Comparison of ENCODE assay signal across 21 cellular contexts in the genomic region with DNA sequence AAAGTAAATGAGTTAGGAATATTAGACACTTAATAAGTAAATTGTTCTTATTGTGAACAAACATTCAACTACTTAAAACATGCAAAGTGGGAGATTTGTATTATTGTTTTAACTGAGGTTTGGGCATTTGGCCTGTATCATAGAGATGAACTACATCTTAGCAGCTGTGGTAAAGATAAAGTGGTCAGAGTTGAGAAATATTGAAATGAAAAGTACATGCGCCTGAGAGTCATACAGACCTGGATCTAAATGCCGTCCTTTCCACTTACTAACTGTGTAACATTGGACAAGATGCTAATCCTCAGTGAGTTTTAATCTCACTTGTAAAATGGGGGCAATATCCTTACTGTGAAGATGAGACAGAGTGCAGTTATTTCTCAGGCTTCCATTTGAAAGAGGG.
DNase-seq lines count a peak whose midpoint lies in the region; ATAC-seq and TF ChIP-seq lines count a peak whose summit lies in the region.
"Had no signal": no experiment of that assay in that cellular context is flagged by ENCODE, and none has a peak within 500 bp of the region (broad histone marks: within the 10 kb centered on the region; RNA-seq: fewer than 3 reads in every experiment).

No MANE protein-coding gene starts in this region.

- no peaks in the 10 kb centered on the region for H3K9me2 ChIP-seq in OCI-LY7 (ENCODE audit: insufficient read depth, low read length)

- peak; percentile 55 for ATAC-seq in stimulated activated effector memory CD8-positive, alpha-beta T cell treated with anti-CD3 and anti-CD28 coated beads, Interleukin-12 subunit alpha, Interleukin-12 subunit beta, amount 100 ng/mL, for 72 hours
- ATAC-seq: Panc1 had no signal

- H3K4me3 Mint-ChIP-seq in MCF 10A (ENCODE audit: unreplicated experiment) (no peak overlapping the region), endodermal cell (no peak overlapping the region)
- no peak overlapping the region for H3K4me3 Mint-ChIP-seq in stimulated activated effector memory CD8-positive, alpha-beta T cell treated with anti-CD3 and anti-CD28 coated beads, Interleukin-12 subunit alpha, Interleukin-12 subunit beta, amount 100 ng/mL, for 72 hours
- H3K4me3 Mint-ChIP-seq: neural crest cell had no signal

- peaks cover 78% of the 10 kb centered on the region for H3K36me3 Mint-ChIP-seq in MCF 10A (ENCODE audit: insufficient read depth, unreplicated experiment)
- peaks cover 95% of the 10 kb centered on the region for H3K36me3 Mint-ChIP-seq in stimulated activated effector memory CD8-positive, alpha-beta T cell treated with anti-CD3 and anti-CD28 coated beads, Interleukin-12 subunit alpha, Interleukin-12 subunit beta, amount 100 ng/mL, for 72 hours
- H3K36me3 Mint-ChIP-seq in endodermal cell (ENCODE audit: low read depth): peaks cover 46% of the 10 kb centered on the region

- BruUV-seq in MCF 10A (replicated peaks; lab: Mats Ljungman, UMichigan) (TSS peak; percentile 9), OCI-LY7 (replicated peaks; lab: Mats Ljungman, UMichigan) (TSS peak; percentile 32)

- H3K27me3 Mint-ChIP-seq in MCF 10A (ENCODE audit: insufficient read depth, unreplicated experiment) (no peaks in the 10 kb centered on the region), endodermal cell (ENCODE audit: insufficient read depth) (no peaks in the 10 kb centered on the region)

- CTCF ChIA-PET in MCF 10A (lab: Yijun Ruan, JAX) (no interaction called here), OCI-LY7 (lab: Charles Lee; ENCODE audit: unreplicated experiment) (no interaction called here)

- H3K27ac Mint-ChIP-seq in MCF 10A (ENCODE audit: low read depth, unreplicated experiment) (no peak overlapping the region), endodermal cell (no peak overlapping the region)
- H3K27ac Mint-ChIP-seq in stimulated activated effector memory CD8-positive, alpha-beta T cell treated with anti-CD3 and anti-CD28 coated beads, Interleukin-12 subunit alpha, Interleukin-12 subunit beta, amount 100 ng/mL, for 72 hours: peak overlapping the region; percentile 78

- no peak overlapping the region for H3K9ac ChIP-seq in endodermal cell (ENCODE audit: extremely low read depth, low read length, poor library complexity, severe bottlenecking)

- 0 out of 2 replicates have a peak, but pooled peaks cover 4% of the 10 kb centered on the region for H4K20me1 ChIP-seq in OCI-LY7 (ENCODE audit: insufficient read depth, low read length)

- WGBS in endodermal cell (ENCODE audit: insufficient coverage in 1 of 2, insufficient read length in 1 of 2), 2 experiments: 97 to 100% methylated on average over 2 of the region's 2 CpGs

- H3K27ac ChIP-seq in breast epithelium (no peak overlapping the region), OCI-LY7 (ENCODE audit: low read depth, low read length, poor library complexity, severe bottlenecking) (no peak overlapping the region), endodermal cell (ENCODE audit: low read depth, low read length) (no peak overlapping the region)
- H3K27ac ChIP-seq: transverse colon had no signal

- H3K79me2 ChIP-seq in OCI-LY7 (ENCODE audit: insufficient read depth, low read depth, low read length): no peaks in the 10 kb centered on the region

- H3K9me3 Mint-ChIP-seq in MCF 10A (ENCODE audit: unreplicated experiment) (no peaks in the 10 kb centered on the region), endodermal cell (no peaks in the 10 kb centered on the region)
- no peaks in the 10 kb centered on the region for H3K9me3 Mint-ChIP-seq in stimulated activated effector memory CD8-positive, alpha-beta T cell treated with anti-CD3 and anti-CD28 coated beads, Interleukin-12 subunit alpha, Interleukin-12 subunit beta, amount 100 ng/mL, for 72 hours
- H3K9me3 Mint-ChIP-seq: neural crest cell had no signal

- H3K4me2 ChIP-seq in OCI-LY7 (ENCODE audit: low read length): no peak overlapping the region

- DNase-seq in MCF 10A (ENCODE audit: unreplicated experiment) (no peak), breast epithelium (ENCODE audit: low spot score in 2 of 2) (no peak), OCI-LY7 (ENCODE audit: low spot score) (no peak), fibroblast of villous mesenchyme (ENCODE audit: low read depth) (peak; percentile 21), endodermal cell (no peak), foreskin fibroblast (no peak)
- DNase-seq in stimulated activated effector memory CD8-positive, alpha-beta T cell treated with anti-CD3 and anti-CD28 coated beads, Interleukin-12 subunit alpha, Interleukin-12 subunit beta, amount 100 ng/mL, for 72 hours (ENCODE audit: low spot score in 2 of 2): no peak
- DNase-seq: activated CD4-positive, alpha-beta T cell treated with anti-CD3 and anti-CD28 coated beads for 48 hours; activated CD8-positive, alpha-beta memory T cell treated with anti-CD3 and anti-CD28 coated beads, Interleukin-2, amount 50 U/mL, for 48 hours; activated gamma-delta T cell treated with Interleukin-2 at 50 U/mL for 16 hours; anterior cingulate cortex; cortex of kidney; IMR-90; midbrain; NCI-H1417 treated with DMSO at 0.1 percent for 48 hours; NCI-H2081 treated with DMSO at 0.1 percent for 48 hours; sigmoid colon; stimulated activated CD4-positive, alpha-beta T cell treated with anti-CD3 and anti-CD28 coated beads, Interleukin-15, amount 100 ng/mL, for 24 hours; transverse colon had no signal

- no peaks in the 10 kb centered on the region for H3K36me3 ChIP-seq in breast epithelium
- peaks cover 86% of the 10 kb centered on the region for H3K36me3 ChIP-seq in OCI-LY7 (ENCODE audit: insufficient read depth, low read length)
- H3K36me3 ChIP-seq in endodermal cell (ENCODE audit: control insufficient read depth, insufficient read depth, low read length): peaks cover 85% of the 10 kb centered on the region

- intact Hi-C loops in MCF 10A (cut with micrococcal nuclease): loop anchor here (5.0 kb wide), 1 partner anchor 166 kb away; no protein-coding TSS in a partner anchor
- intact Hi-C loops in breast epithelium (cut with DNase I; ENCODE audit: low total_unique reads): no loop called here
- intact Hi-C loops in OCI-LY7 (cut with micrococcal nuclease; ENCODE audit: unreplicated experiment): no loop called here

- H3K4me3 ChIP-seq in breast epithelium: no peak overlapping the region
- no peak overlapping the region for H3K4me3 ChIP-seq in OCI-LY7 (ENCODE audit: low read depth, low read length, poor library complexity, severe bottlenecking)
- H3K4me3 ChIP-seq in fibroblast of villous mesenchyme (ENCODE audit: low read depth, low read length): no peak overlapping the region
- no peak overlapping the region for H3K4me3 ChIP-seq in endodermal cell (ENCODE audit: low read length)
- no peak overlapping the region for H3K4me3 ChIP-seq in foreskin fibroblast (ENCODE audit: low read depth in 1 of 2, low read length in 2 of 2)
- H3K4me3 ChIP-seq: sigmoid colon, transverse colon had no signal

- no peaks in the 10 kb centered on the region for H3K4me1 ChIP-seq in breast epithelium
- no peaks in the 10 kb centered on the region for H3K4me1 ChIP-seq in OCI-LY7 (ENCODE audit: insufficient read depth, low read length, poor library complexity, severe bottlenecking)
- H3K4me1 ChIP-seq in endodermal cell (ENCODE audit: control insufficient read depth, insufficient read depth, low read length): no peaks in the 10 kb centered on the region
- H3K4me1 ChIP-seq: sigmoid colon had no signal

- POLR2A ChIA-PET in MCF 10A (lab: Yijun Ruan, JAX): no interaction called here
- POLR2A ChIA-PET in OCI-LY7 (lab: Charles Lee): no interaction called here

- TF ChIP-seq CTCF in MCF 10A (IDR thresholded peaks at IDR 0.05; ENCODE audit: unreplicated experiment): no peak
- TF ChIP-seq CTCF in breast epithelium (IDR thresholded peaks at IDR 0.05): no peak
- TF ChIP-seq CTCF in OCI-LY7 (conservative IDR thresholded peaks at IDR 0.05; ENCODE audit: low read length): no peak
- TF ChIP-seq CTCF in fibroblast of villous mesenchyme (IDR thresholded peaks at IDR 0.05; ENCODE audit: insufficient read depth, low read depth, low read length): no peak
- no peak for TF ChIP-seq CTCF in endodermal cell (conservative IDR thresholded peaks at IDR 0.05)
- TF ChIP-seq CTCF in foreskin fibroblast (IDR thresholded peaks at IDR 0.05; ENCODE audit: low read depth, low read length): no peak

- H3K9me3 ChIP-seq in breast epithelium (no peaks in the 10 kb centered on the region), OCI-LY7 (ENCODE audit: low read length) (no peaks in the 10 kb centered on the region), endodermal cell (ENCODE audit: control insufficient read depth, low read length) (no peaks in the 10 kb centered on the region)
- H3K9me3 ChIP-seq: sigmoid colon, transverse colon had no signal

- no peak for TF ChIP-seq POLR2A in breast epithelium (IDR thresholded peaks at IDR 0.05)

- H3K27me3 ChIP-seq in breast epithelium (no peaks in the 10 kb centered on the region), endodermal cell (ENCODE audit: control insufficient read depth, insufficient read depth, low read length, poor library complexity, severe bottlenecking) (no peaks in the 10 kb centered on the region)
- H3K27me3 ChIP-seq: sigmoid colon, transverse colon had no signal

- H3K4me1 Mint-ChIP-seq in MCF 10A (ENCODE audit: insufficient read depth, unreplicated experiment): no peaks in the 10 kb centered on the region
- H3K4me1 Mint-ChIP-seq in stimulated activated effector memory CD8-positive, alpha-beta T cell treated with anti-CD3 and anti-CD28 coated beads, Interleukin-12 subunit alpha, Interleukin-12 subunit beta, amount 100 ng/mL, for 72 hours: peaks cover 35% of the 10 kb centered on the region
- no peaks in the 10 kb centered on the region for H3K4me1 Mint-ChIP-seq in endodermal cell
- H3K4me1 Mint-ChIP-seq: neural crest cell had no signal

- no peak overlapping the region for H2AFZ ChIP-seq in OCI-LY7 (ENCODE audit: low read length)
